Comparison of ENCODE assay signal across 18 cellular contexts in the genomic region with DNA sequence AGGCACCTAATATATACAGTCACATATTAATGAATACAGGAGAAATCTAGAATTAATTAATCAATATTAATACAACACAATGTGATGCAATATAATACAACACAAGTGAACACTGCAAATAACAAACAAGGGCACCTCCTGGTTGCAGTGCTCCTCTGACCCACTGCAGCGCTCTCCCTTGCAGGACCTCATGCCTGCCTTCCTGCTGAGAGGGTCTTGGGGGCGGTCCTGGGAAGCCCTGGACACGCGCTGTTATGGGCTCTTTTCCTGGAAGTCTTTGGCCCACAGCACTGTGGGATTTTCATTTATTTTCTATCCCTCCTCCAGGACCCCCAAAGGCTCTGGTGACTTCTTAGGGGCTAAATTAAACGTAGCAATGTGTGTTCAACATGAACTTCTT.
"Had no signal": no experiment of that assay in that cellular context is flagged by ENCODE, and none has a peak within 500 bp of the region (broad histone marks: within the 10 kb centered on the region; RNA-seq: fewer than 3 reads in every experiment).

No MANE protein-coding gene starts in this region.

- H3K9me3 ChIP-seq: lower lobe of right lung, right lobe of liver, suprapubic skin, transverse colon had no signal

- H3K27me3 Mint-ChIP-seq: stimulated activated naive CD8-positive, alpha-beta T cell treated with anti-CD3 and anti-CD28 coated beads, Interleukin-15, amount 100 ng/mL, for 72 hours had no signal

- H3K9ac ChIP-seq: parathyroid adenoma had no signal

- H3K79me2 ChIP-seq: parathyroid adenoma had no signal

- ATAC-seq: esophagus mucosa; left ventricle myocardium superior; lower lobe of right lung; right lobe of liver; stimulated activated naive CD8-positive, alpha-beta T cell treated with anti-CD3 and anti-CD28 coated beads, Interleukin-15, amount 100 ng/mL, for 72 hours had no signal

- H3K9me3 Mint-ChIP-seq: natural killer cell, neural crest cell had no signal

- H2AFZ ChIP-seq: parathyroid adenoma had no signal

- H3K4me1 Mint-ChIP-seq: stimulated activated naive CD8-positive, alpha-beta T cell treated with anti-CD3 and anti-CD28 coated beads, Interleukin-15, amount 100 ng/mL, for 72 hours had no signal

- H3K27ac Mint-ChIP-seq: natural killer cell; progenitor cell of endocrine pancreas; stimulated activated naive CD8-positive, alpha-beta T cell treated with anti-CD3 and anti-CD28 coated beads, Interleukin-15, amount 100 ng/mL, for 72 hours had no signal

- H3K36me3 Mint-ChIP-seq: natural killer cell had no signal

- H3K27ac ChIP-seq: dorsolateral prefrontal cortex, lower lobe of right lung, parathyroid adenoma, right lobe of liver, suprapubic skin, transverse colon had no signal

- H3K4me3 ChIP-seq: dorsolateral prefrontal cortex, lower lobe of right lung, right lobe of liver, suprapubic skin, transverse colon had no signal

- H3K4me1 ChIP-seq: lower lobe of right lung, parathyroid adenoma, right lobe of liver, suprapubic skin, transverse colon had no signal

- DNase-seq: dorsolateral prefrontal cortex; effector CD4-positive, alpha-beta T cell; foreskin melanocyte; left ventricle myocardium superior; lower lobe of right lung; natural killer cell; right lobe of liver; small intestine; stimulated activated CD4-positive, alpha-beta T cell treated with anti-CD3 and anti-CD28 coated beads, Interleukin-15, amount 100 ng/mL, for 24 hours; stimulated activated CD4-positive, alpha-beta T cell treated with anti-CD3 and anti-CD28 coated beads, Interleukin-2, amount 100 ng/mL, for 48 hours; stimulated activated naive CD4-positive, alpha-beta T cell; stimulated activated naive CD8-positive, alpha-beta T cell treated with anti-CD3 and anti-CD28 coated beads, Interleukin-15, amount 100 ng/mL, for 72 hours; transverse colon had no signal

- H3K27me3 ChIP-seq: right lobe of liver, suprapubic skin, transverse colon had no signal

- H3K4me3 Mint-ChIP-seq: natural killer cell; neural crest cell; stimulated activated naive CD8-positive, alpha-beta T cell treated with anti-CD3 and anti-CD28 coated beads, Interleukin-15, amount 100 ng/mL, for 72 hours had no signal

- H3K36me3 ChIP-seq: lower lobe of right lung, right lobe of liver, suprapubic skin, transverse colon had no signal
